21 cellular contexts compared by ENCODE assay signal in the genomic region with DNA sequence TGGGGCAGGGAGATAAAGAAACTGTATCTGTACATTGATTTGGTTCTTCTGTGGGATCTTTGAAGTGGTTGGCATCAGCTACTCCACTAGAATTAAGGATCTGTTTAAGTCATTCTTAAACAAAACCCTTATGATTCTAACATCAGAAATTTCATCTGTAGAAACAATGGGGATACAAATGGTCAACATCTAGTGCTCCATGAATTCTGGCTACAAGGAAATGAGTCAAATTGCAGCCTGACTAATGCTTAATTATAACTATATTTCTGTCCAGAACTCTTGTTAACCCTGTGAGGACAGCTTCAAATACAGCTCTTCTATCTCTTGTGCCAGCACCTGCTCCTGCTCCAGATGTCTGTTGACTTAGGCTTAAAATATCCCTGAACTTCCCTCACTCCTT.
"Had no signal": no experiment of that assay in that cellular context is flagged by ENCODE, and none has a peak within 500 bp of the region (broad histone marks: within the 10 kb centered on the region; RNA-seq: fewer than 3 reads in every experiment).

No MANE protein-coding gene starts in this region.

- H3K27ac ChIP-seq: ascending aorta, gastrocnemius medialis, heart left ventricle, left ventricle myocardium inferior, neural progenitor cell, right lobe of liver, stomach had no signal

- H3K4me1 Mint-ChIP-seq: activated CD4-positive, alpha-beta T cell treated with anti-CD3 and anti-CD28 coated beads, Interleukin-2, amount 10 ng/mL, durations not matched to agents 7 days and 5 days; naive thymus-derived CD4-positive, alpha-beta T cell had no signal

- H3K36me3 Mint-ChIP-seq: naive thymus-derived CD4-positive, alpha-beta T cell; neural progenitor cell had no signal

- H3K4me2 ChIP-seq: neural progenitor cell, smooth muscle cell had no signal

- H3K27ac Mint-ChIP-seq: activated CD4-positive, alpha-beta T cell treated with anti-CD3 and anti-CD28 coated beads, Interleukin-2, amount 10 ng/mL, durations not matched to agents 7 days and 5 days; dendritic cell treated with granulocyte-macrophage colony-stimulating factor and Interleukin-4, amounts not matched to agents 40 ng/mL and 50 ng/mL, for 4 days; naive thymus-derived CD4-positive, alpha-beta T cell; neural progenitor cell had no signal

- DNase-seq: activated CD4-positive, alpha-beta T cell treated with anti-CD3 and anti-CD28 coated beads, Interleukin-2, amount 10 ng/mL, durations not matched to agents 7 days and 5 days; activated CD8-positive, alpha-beta memory T cell treated with anti-CD3 and anti-CD28 coated beads, Interleukin-2, amount 50 U/mL, for 4 hours; activated effector memory CD4-positive, alpha-beta T cell treated with anti-CD3 and anti-CD28 coated beads, Interleukin-2, amount 50 U/mL, for 16 hours; activated naive CD4-positive, alpha-beta T cell treated with anti-CD3 and anti-CD28 coated beads, Interleukin-2, amount 50 U/mL, for 16 hours; activated T-cell treated with anti-CD3 and anti-CD28 coated beads, Interleukin-2, amount 50 U/mL, for 4 hours; effector memory CD4-positive, alpha-beta T cell; gastrocnemius medialis; heart left ventricle; left ventricle myocardium inferior; mesenchymal stem cell; mucosa of descending colon; naive thymus-derived CD4-positive, alpha-beta T cell; right lobe of liver; stimulated activated CD4-positive, alpha-beta T cell treated with anti-CD3 and anti-CD28 coated beads, Interleukin-4, amount 100 ng/mL, for 1 hour; stomach; T1000; trophoblast cell had no signal

- H3K4me3 Mint-ChIP-seq: activated CD4-positive, alpha-beta T cell treated with anti-CD3 and anti-CD28 coated beads, Interleukin-2, amount 10 ng/mL, durations not matched to agents 7 days and 5 days; activated T-cell treated with anti-CD3 and anti-CD28 coated beads, Interleukin-2, amount 50 U/mL, for 4 hours; dendritic cell treated with granulocyte-macrophage colony-stimulating factor and Interleukin-4, amounts not matched to agents 40 ng/mL and 50 ng/mL, for 4 days; naive thymus-derived CD4-positive, alpha-beta T cell; neural progenitor cell had no signal

- H3K4me1 ChIP-seq: ascending aorta, gastrocnemius medialis, neural progenitor cell, right lobe of liver, stomach had no signal

- H3K27me3 ChIP-seq: ascending aorta, gastrocnemius medialis, heart left ventricle, neural progenitor cell, right lobe of liver had no signal

- H3K4me3 ChIP-seq: ascending aorta, gastrocnemius medialis, heart left ventricle, left ventricle myocardium inferior, mucosa of descending colon, neural progenitor cell, right lobe of liver, smooth muscle cell, stomach had no signal

- H3K9ac ChIP-seq: neural progenitor cell had no signal

- H3K9me3 Mint-ChIP-seq: activated CD4-positive, alpha-beta T cell treated with anti-CD3 and anti-CD28 coated beads, Interleukin-2, amount 10 ng/mL, durations not matched to agents 7 days and 5 days; activated T-cell treated with anti-CD3 and anti-CD28 coated beads, Interleukin-2, amount 50 U/mL, for 4 hours; dendritic cell treated with granulocyte-macrophage colony-stimulating factor and Interleukin-4, amounts not matched to agents 40 ng/mL and 50 ng/mL, for 4 days; naive thymus-derived CD4-positive, alpha-beta T cell; neural progenitor cell had no signal

- H3K36me3 ChIP-seq: ascending aorta, gastrocnemius medialis, heart left ventricle, left ventricle myocardium inferior, neural progenitor cell, right lobe of liver, stomach had no signal

- H3K9me3 ChIP-seq: ascending aorta, gastrocnemius medialis, heart left ventricle, left ventricle myocardium inferior, mucosa of descending colon, right lobe of liver, stomach had no signal
